ENCODE assay signal across 17 cellular contexts in the genomic region with DNA sequence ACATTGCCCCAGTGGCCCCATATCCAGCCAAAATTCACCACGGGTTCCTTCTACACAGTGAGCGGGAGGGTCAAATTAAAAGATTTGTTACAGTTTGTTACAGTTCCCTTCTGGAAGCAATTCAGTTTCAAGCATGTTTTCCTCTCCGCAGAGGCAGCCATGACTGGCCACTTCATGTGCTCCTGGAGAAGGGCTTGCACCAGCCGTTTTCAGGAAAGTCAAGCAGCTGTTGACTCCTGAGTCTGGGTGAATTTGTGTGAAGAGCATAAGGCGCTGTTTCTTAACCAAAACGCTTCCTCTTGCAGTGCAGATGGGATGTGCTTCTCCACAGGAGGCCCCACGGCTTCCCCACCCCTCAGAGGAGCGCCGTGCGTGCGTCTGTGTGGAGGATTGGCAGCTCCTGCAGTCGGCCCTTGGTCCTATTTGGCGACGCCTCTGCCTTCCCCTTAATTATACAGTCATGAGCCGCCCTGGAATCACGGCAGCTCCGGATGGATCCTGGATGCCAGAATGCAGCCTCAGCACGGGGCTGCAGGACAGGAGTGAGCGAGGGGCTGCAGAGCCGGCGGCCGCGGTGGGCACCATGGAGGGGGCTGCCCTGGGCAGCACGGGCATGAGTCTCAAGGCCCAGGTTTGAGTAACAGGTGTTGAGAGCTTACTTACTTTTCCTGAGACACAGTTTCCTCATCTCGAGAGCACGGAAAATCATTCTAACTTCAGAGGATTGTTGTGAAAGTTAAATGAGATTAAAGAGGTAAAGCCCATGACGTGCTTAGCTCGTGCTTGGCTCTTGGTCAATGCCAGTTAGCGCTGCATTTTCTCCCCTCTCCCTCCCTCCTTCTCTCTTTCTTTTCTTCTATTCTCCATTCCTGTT. TPM values are rescaled to one million over a fixed set of nuclear protein-coding genes. Genes with fewer than 3 reads are reported as not detected.
DNase-seq lines count a peak whose midpoint lies in the region; ATAC-seq and TF ChIP-seq lines count a peak whose summit lies in the region.
"Had no signal": no experiment of that assay in that cellular context is flagged by ENCODE, and none has a peak within 500 bp of the region (broad histone marks: within the 10 kb centered on the region; RNA-seq: fewer than 3 reads in every experiment).

No MANE protein-coding gene starts in this region.

- H3K4me3 ChIP-seq in right atrium auricular region (no peak overlapping the region), hepatocyte (no peak overlapping the region), neural cell (ENCODE audit: low read length) (peak overlapping the region; percentile 30)
- H3K4me3 ChIP-seq: suprapubic skin had no signal

- H3K9me2 ChIP-seq in hepatocyte (replicated peaks; ENCODE audit: insufficient read depth) (no peaks in the 10 kb centered on the region), neural cell (ENCODE audit: insufficient read depth, low read length) (no peaks in the 10 kb centered on the region)

- TF ChIP-seq CTCF in right atrium auricular region (IDR thresholded peaks at IDR 0.05): no peak
- no peak for TF ChIP-seq CTCF in hepatocyte (IDR thresholded peaks at IDR 0.05; ENCODE audit: poor library complexity)
- no peak for TF ChIP-seq CTCF in neural cell (IDR thresholded peaks at IDR 0.05; ENCODE audit: poor library complexity, severe bottlenecking)

- H3K27me3 ChIP-seq in right atrium auricular region (no peaks in the 10 kb centered on the region), hepatocyte (peaks cover 7% of the 10 kb centered on the region), neural cell (ENCODE audit: insufficient read depth, low read depth, low read length) (no peaks in the 10 kb centered on the region)

- no peak overlapping the region for H3K9ac ChIP-seq in neural cell (ENCODE audit: low read length)

- H3K9me3 ChIP-seq in right atrium auricular region: no peaks in the 10 kb centered on the region
- no peaks in the 10 kb centered on the region for H3K9me3 ChIP-seq in hepatocyte (ENCODE audit: low read depth)
- no peaks in the 10 kb centered on the region for H3K9me3 ChIP-seq in neural cell (ENCODE audit: low read length)
- H3K9me3 ChIP-seq: suprapubic skin had no signal

- intact Hi-C loops in cardiac septum (cut with DNase I): no loop called here

- no peaks in the 10 kb centered on the region for H3K4me1 Mint-ChIP-seq in stimulated activated naive CD8-positive, alpha-beta T cell treated with anti-CD3 and anti-CD28 coated beads, Interleukin-15, amount 100 ng/mL, for 72 hours

- TF ChIP-seq RAD21 in neural cell (conservative IDR thresholded peaks at IDR 0.05): no peak

- TF ChIP-seq EP300 in neural cell (conservative IDR thresholded peaks at IDR 0.05; ENCODE audit: poor library complexity, severe bottlenecking): no peak

- H3F3A ChIP-seq in neural cell (ENCODE audit: insufficient read depth, low read length, poor library complexity, severe bottlenecking): no peaks in the 10 kb centered on the region

- peaks cover 63% of the 10 kb centered on the region for H3K27me3 Mint-ChIP-seq in stimulated activated naive CD8-positive, alpha-beta T cell treated with anti-CD3 and anti-CD28 coated beads, Interleukin-15, amount 100 ng/mL, for 72 hours

- ATAC-seq in stimulated activated naive CD8-positive, alpha-beta T cell treated with anti-CD3 and anti-CD28 coated beads, Interleukin-15, amount 100 ng/mL, for 72 hours: no peak
- ATAC-seq in GM21619 (IDR thresholded peaks at IDR 0.05; ENCODE audit: unreplicated experiment): no peak
- ATAC-seq: natural killer cell had no signal

- H3K27ac ChIP-seq in right atrium auricular region (no peak overlapping the region), hepatocyte (peak overlapping the region; percentile 63), neural cell (ENCODE audit: low read length) (no peak overlapping the region)
- H3K27ac ChIP-seq: suprapubic skin had no signal

- H3K9me3 Mint-ChIP-seq in stimulated activated naive CD8-positive, alpha-beta T cell treated with anti-CD3 and anti-CD28 coated beads, Interleukin-15, amount 100 ng/mL, for 72 hours: no peaks in the 10 kb centered on the region
- H3K9me3 Mint-ChIP-seq: natural killer cell had no signal

- DNase-seq in cardiac septum (ENCODE audit: low spot score) (peak; percentile 12), right atrium auricular region (ENCODE audit: low spot score) (no peak), hepatocyte (ENCODE audit: low spot score) (no peak), NCI-H2107 treated with DMSO at 0.1 percent for 48 hours (lab: John Stamatoyannopoulos, UW; ENCODE audit: unreplicated experiment) (no peak)
- no peak for DNase-seq in activated naive CD4-positive, alpha-beta T cell (lab: John Stamatoyannopoulos, UW)
- DNase-seq in stimulated activated naive CD8-positive, alpha-beta T cell treated with anti-CD3 and anti-CD28 coated beads, Interleukin-15, amount 100 ng/mL, for 72 hours: no peak
- DNase-seq: activated gamma-delta T cell; effector CD4-positive, alpha-beta T cell; kidney glomerular epithelial cell; natural killer cell; NCI-H1436; NK-92 treated with Interleukin-12 subunit alpha and Interleukin-12 subunit beta, amount 100 ng/mL, for 24 hours; stimulated activated CD4-positive, alpha-beta T cell treated with anti-CD3 and anti-CD28 coated beads, Interleukin-12 subunit alpha, Interleukin-12 subunit beta, amount 100 ng/mL, for 4 hours had no signal

- WGBS in hepatocyte (ENCODE audit: low lambda C conversion rate, missing lambda C conversion rate): 46% methylated on average over 29 of the region's 29 CpGs

- no peaks in the 10 kb centered on the region for H3K79me2 ChIP-seq in hepatocyte
- no peaks in the 10 kb centered on the region for H3K79me2 ChIP-seq in neural cell (replicated peaks; ENCODE audit: insufficient read depth, low read length)

- H3K36me3 ChIP-seq in right atrium auricular region (no peaks in the 10 kb centered on the region), hepatocyte (replicated peaks; ENCODE audit: insufficient read depth, low read depth) (no peaks in the 10 kb centered on the region), neural cell (ENCODE audit: insufficient read depth, low read length) (no peaks in the 10 kb centered on the region)
- H3K36me3 ChIP-seq: suprapubic skin had no signal

- H3K4me3 Mint-ChIP-seq in stimulated activated naive CD8-positive, alpha-beta T cell treated with anti-CD3 and anti-CD28 coated beads, Interleukin-15, amount 100 ng/mL, for 72 hours: no peak overlapping the region
- H3K4me3 Mint-ChIP-seq: natural killer cell had no signal

- H4K20me1 ChIP-seq in hepatocyte (ENCODE audit: insufficient read depth, poor library complexity, severe bottlenecking) (no peaks in the 10 kb centered on the region), neural cell (ENCODE audit: insufficient read depth) (no peaks in the 10 kb centered on the region)

- no peak overlapping the region for H2AFZ ChIP-seq in hepatocyte
- no peak overlapping the region for H2AFZ ChIP-seq in neural cell (ENCODE audit: low read depth, low read length)

- no peaks in the 10 kb centered on the region for H3K4me1 ChIP-seq in right atrium auricular region
- peaks cover 11% of the 10 kb centered on the region for H3K4me1 ChIP-seq in hepatocyte (ENCODE audit: insufficient read depth)

- H3K27ac Mint-ChIP-seq in stimulated activated naive CD8-positive, alpha-beta T cell treated with anti-CD3 and anti-CD28 coated beads, Interleukin-15, amount 100 ng/mL, for 72 hours: no peak overlapping the region
- H3K27ac Mint-ChIP-seq: natural killer cell had no signal

- H3K4me2 ChIP-seq in hepatocyte: peak overlapping the region; percentile 68
- no peak overlapping the region for H3K4me2 ChIP-seq in neural cell (ENCODE audit: low read length)

TF ChIP-seq in neural cell, 6 proteins besides CTCF, POLR2A, EP300 and RAD21:
- no peak for TF ChIP-seq TAF1 (IDR thresholded peaks at IDR 0.05; ENCODE audit: low read depth)
- no peak for TF ChIP-seq SMC3 (conservative IDR thresholded peaks at IDR 0.05; ENCODE audit: poor library complexity)
- no peak for TF ChIP-seq MXI1 (conservative IDR thresholded peaks at IDR 0.05; ENCODE audit: poor library complexity, severe bottlenecking)
- TF ChIP-seq POLR2AphosphoS5 (IDR thresholded peaks at IDR 0.05): no peak
- TF ChIP-seq, protein P1, sequence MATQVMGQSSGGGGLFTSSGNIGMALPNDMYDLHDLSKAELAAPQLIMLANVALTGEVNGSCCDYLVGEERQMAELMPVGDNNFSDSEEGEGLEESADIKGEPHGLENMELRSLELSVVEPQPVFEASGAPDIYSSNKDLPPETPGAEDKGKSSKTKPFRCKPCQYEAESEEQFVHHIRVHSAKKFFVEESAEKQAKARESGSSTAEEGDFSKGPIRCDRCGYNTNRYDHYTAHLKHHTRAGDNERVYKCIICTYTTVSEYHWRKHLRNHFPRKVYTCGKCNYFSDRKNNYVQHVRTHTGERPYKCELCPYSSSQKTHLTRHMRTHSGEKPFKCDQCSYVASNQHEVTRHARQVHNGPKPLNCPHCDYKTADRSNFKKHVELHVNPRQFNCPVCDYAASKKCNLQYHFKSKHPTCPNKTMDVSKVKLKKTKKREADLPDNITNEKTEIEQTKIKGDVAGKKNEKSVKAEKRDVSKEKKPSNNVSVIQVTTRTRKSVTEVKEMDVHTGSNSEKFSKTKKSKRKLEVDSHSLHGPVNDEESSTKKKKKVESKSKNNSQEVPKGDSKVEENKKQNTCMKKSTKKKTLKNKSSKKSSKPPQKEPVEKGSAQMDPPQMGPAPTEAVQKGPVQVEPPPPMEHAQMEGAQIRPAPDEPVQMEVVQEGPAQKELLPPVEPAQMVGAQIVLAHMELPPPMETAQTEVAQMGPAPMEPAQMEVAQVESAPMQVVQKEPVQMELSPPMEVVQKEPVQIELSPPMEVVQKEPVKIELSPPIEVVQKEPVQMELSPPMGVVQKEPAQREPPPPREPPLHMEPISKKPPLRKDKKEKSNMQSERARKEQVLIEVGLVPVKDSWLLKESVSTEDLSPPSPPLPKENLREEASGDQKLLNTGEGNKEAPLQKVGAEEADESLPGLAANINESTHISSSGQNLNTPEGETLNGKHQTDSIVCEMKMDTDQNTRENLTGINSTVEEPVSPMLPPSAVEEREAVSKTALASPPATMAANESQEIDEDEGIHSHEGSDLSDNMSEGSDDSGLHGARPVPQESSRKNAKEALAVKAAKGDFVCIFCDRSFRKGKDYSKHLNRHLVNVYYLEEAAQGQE (IDR thresholded peaks at IDR 0.05; ENCODE audit: borderline replicate concordance): no peak
- no peak for TF ChIP-seq EZH2 (IDR thresholded peaks at IDR 0.05; ENCODE audit: borderline replicate concordance, insufficient read depth, low read length, poor library complexity, severe bottlenecking)

RNA-seq across cellular contexts. Expression of a gene that starts 54.2 kb away (rescaled TPM):
- total RNA-seq in cardiac septum (0.27 TPM), right atrium auricular region (under 1 TPM in 1 of 2 donors, not detected in 1; 0.16 TPM), hepatocyte (0.17 and 0.20 TPM in 2 replicates)
- polyA plus RNA-seq in hepatocyte (0.40 TPM in 1 of 2 replicates, not detected in the other), neural cell (28.2 and 34.5 TPM in 2 replicates)
- polyA minus RNA-seq in neural cell: 50.4 and 52.2 TPM in 2 replicates
- total RNA-seq: fibroblast of villous mesenchyme had no signal
